Comparison of ENCODE assay signal across 10 cellular contexts in genomic region chr12:57815177-57816000, GRCh38. TPM values are rescaled to one million over a fixed set of nuclear protein-coding genes. Genes with fewer than 3 reads are reported as not detected.
DNase-seq lines count a peak whose midpoint lies in the region; ATAC-seq and TF ChIP-seq lines count a peak whose summit lies in the region.
"Had no signal": no experiment of that assay in that cellular context is flagged by ENCODE, and none has a peak within 500 bp of the region (broad histone marks: within the 10 kb centered on the region; RNA-seq: fewer than 3 reads in every experiment).

No MANE protein-coding gene starts in this region.

- TF ChIP-seq POLR2A in upper lobe of left lung (IDR thresholded peaks at IDR 0.05) = no peak

- intact Hi-C loops in PC-9 (cut with micrococcal nuclease; ENCODE audit: unreplicated experiment) = no loop called here

- H3K27ac ChIP-seq in upper lobe of left lung = peak overlapping the region in 3 of 4 donors; percentile 56 to 88 (median 67)
- H3K27ac ChIP-seq in PC-9 = no peak overlapping the region

- DNase-seq in stimulated activated CD4-positive, alpha-beta T cell treated with anti-CD3 and anti-CD28 coated beads, Interleukin-1b, Interleukin-23, amount 100 ng/mL, for 48 hours = peak; percentile 30
- no peak for DNase-seq in stimulated activated CD4-positive, alpha-beta T cell treated with anti-CD3 and anti-CD28 coated beads, Interleukin-2, amount 100 ng/mL, for 48 hours
- peak; percentile 74 for DNase-seq in NCI-H345 (lab: John Stamatoyannopoulos, UW)
- DNase-seq in ecto neural progenitor cell (ENCODE audit: low spot score) = peak; percentile 65
- no peak for DNase-seq in upper lobe of left lung
- DNase-seq in SIG-M5 treated with dmso at 0.1 percent for 504 hours (lab: John Stamatoyannopoulos, UW; ENCODE audit: unreplicated experiment) = no peak
- no peak for DNase-seq in NK-92 (lab: John Stamatoyannopoulos, UW; ENCODE audit: unreplicated experiment)
- DNase-seq in PC-9 = no peak
- DNase-seq: effector CD4-positive, alpha-beta T cell; NCI-H1930 had no signal

- POLR2A ChIA-PET in PC-9 (lab: Charles Lee; ENCODE audit: unreplicated experiment) = no interaction called here

- CTCF ChIA-PET in PC-9 (lab: Charles Lee) = no interaction called here

- H3K4me2 ChIP-seq in PC-9 = no peak overlapping the region

- H3K9me3 ChIP-seq in upper lobe of left lung (no peaks in the 10 kb centered on the region), PC-9 (ENCODE audit: insufficient read depth, low read depth) (no peaks in the 10 kb centered on the region)

- H2AFZ ChIP-seq in PC-9 = no peak overlapping the region

- H3K27me3 ChIP-seq in upper lobe of left lung (no peaks in the 10 kb centered on the region), PC-9 (ENCODE audit: insufficient read depth, low read depth) (no peaks in the 10 kb centered on the region)

- H3F3A ChIP-seq in PC-9 (ENCODE audit: insufficient read depth, low read depth) = peaks cover 12% of the 10 kb centered on the region; the same call in 1 of the 2 replicates

- WGBS in upper lobe of left lung, 2 donors = 80 to 81% methylated on average over 9 to 13 of the region's 13 CpGs

- H3K4me3 ChIP-seq in upper lobe of left lung (no peak overlapping the region), PC-9 (no peak overlapping the region)

- H3K36me3 ChIP-seq in upper lobe of left lung (peaks cover 0 to 50% (median 29%) of the 10 kb centered on the region in 4 donors), PC-9 (ENCODE audit: low read depth) (no peaks in the 10 kb centered on the region)

- no peaks in the 10 kb centered on the region for H3K9me2 ChIP-seq in PC-9 (ENCODE audit: insufficient read depth)

- TF ChIP-seq CTCF in upper lobe of left lung (IDR thresholded peaks at IDR 0.05) = no peak
- TF ChIP-seq CTCF in PC-9 (conservative IDR thresholded peaks at IDR 0.05) = no peak

- H3K4me1 ChIP-seq in upper lobe of left lung (peaks cover 42 to 54% (median 52%) of the 10 kb centered on the region in 4 donors), PC-9 (replicated peaks; ENCODE audit: insufficient read depth) (peaks cover 7% of the 10 kb centered on the region; the same call in 1 of the 2 replicates)

- no peaks in the 10 kb centered on the region for H4K20me1 ChIP-seq in PC-9 (ENCODE audit: insufficient read depth)

- ATAC-seq in upper lobe of left lung (ENCODE audit: low FRiP score in 2 of 2) = no peak

- no peaks in the 10 kb centered on the region for H3K79me2 ChIP-seq in PC-9 (ENCODE audit: low read depth)

- TF ChIP-seq EP300 in upper lobe of left lung (IDR thresholded peaks at IDR 0.05) = no peak

- BruUV-seq in PC-9 (replicated peaks; lab: Mats Ljungman, UMichigan) = no TSS peak

RNA-seq across cellular contexts. Expression of gene AVIL, which starts 3.1 kb away (rescaled TPM):
- total RNA-seq in upper lobe of left lung (10 to 100 TPM in 3 of 6 donors, 1 to 10 TPM in 3; 4.9 to 57.6 (median 8.7) TPM), PC-9 (2021) (1.6 and 3.0 TPM in 2 replicates)

RNA-seq across cellular contexts. Expression of gene CTDSP2, which starts 31.1 kb away (rescaled TPM):
- total RNA-seq in upper lobe of left lung (100 to 1,000 TPM; 153 to 226 (median 175) TPM), PC-9 (2021) (102 and 107 TPM in 2 replicates)

RNA-seq across cellular contexts. Expression of gene TSFM, which starts 32.8 kb away (rescaled TPM):
- total RNA-seq in upper lobe of left lung (10 to 100 TPM in 4 of 6 donors, 1 to 10 TPM in 2; 5.0 to 34.0 (median 22.8) TPM), PC-9 (2021) (38.1 and 44.8 TPM in 2 replicates)

RNA-seq across cellular contexts. Expression of gene EEF1AKMT3, which starts 43.0 kb away (rescaled TPM):
- total RNA-seq in upper lobe of left lung (10 to 100 TPM in 2 of 6 donors, 1 to 10 TPM in 4; 4.2 to 18.3 (median 6.4) TPM), PC-9 (2021) (13.1 and 17.8 TPM in 2 replicates)

RNA-seq across cellular contexts. Expression of gene METTL1, which starts 43.5 kb away (rescaled TPM):
- total RNA-seq in upper lobe of left lung (10 to 100 TPM in 4 of 6 donors, 1 to 10 TPM in 2; 1.3 to 30.2 (median 16.9) TPM), PC-9 (2021) (15.8 and 17.9 TPM in 2 replicates)

Comparison
In these comparisons a context has a peak if more than half of its experiments do, and no peak if none do; other contexts are left out.
1. DNase-seq: peak in stimulated activated CD4-positive, alpha-beta T cell treated with anti-CD3 and anti-CD28 coated beads, Interleukin-1b, Interleukin-23, amount 100 ng/mL, for 48 hours (single experiment), NCI-H345 (single experiment) and ecto neural progenitor cell (single experiment); none in stimulated activated CD4-positive, alpha-beta T cell treated with anti-CD3 and anti-CD28 coated beads, Interleukin-2, amount 100 ng/mL, for 48 hours (0 of 2), upper lobe of left lung (0 of 2), SIG-M5 treated with dmso at 0.1 percent for 504 hours (single experiment), NK-92 (single experiment) and PC-9 (0 of 2).